In the genomic region with DNA sequence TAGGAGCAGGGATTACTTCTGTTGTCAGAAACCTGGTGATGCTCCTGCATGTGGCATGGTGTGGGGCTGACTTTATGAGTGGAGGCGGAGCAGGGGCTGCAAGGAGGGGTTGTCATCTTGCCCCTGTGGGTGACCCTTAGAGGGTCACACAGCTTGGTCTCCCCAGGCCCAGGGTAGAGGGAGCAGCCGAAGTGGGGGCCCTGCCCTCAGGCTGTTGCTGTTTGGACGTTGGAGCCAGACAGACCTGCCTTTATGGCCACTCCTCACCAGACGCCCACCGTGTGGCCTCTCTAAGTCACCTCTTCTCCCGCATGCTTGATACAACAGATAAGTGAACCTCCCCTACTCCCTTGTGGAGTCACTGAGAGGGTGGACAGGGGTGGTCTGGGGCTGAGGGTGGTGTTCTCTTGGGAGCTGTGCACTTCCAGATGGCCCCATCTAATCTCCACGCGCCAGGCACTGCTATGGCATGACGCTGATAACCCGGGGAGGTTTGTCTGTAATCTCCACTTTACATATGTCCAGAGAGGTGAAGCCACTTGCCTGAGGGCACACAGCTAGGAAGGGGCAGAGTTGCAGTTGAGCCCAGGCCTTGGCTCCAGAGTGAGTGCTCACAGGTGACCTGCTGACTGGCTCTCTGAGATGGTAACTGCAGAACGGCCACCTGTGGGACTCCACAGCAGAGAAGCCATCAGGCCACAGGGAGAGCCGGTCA, we compare ENCODE assay signal across 15 cellular contexts. TPM values are rescaled to one million over a fixed set of nuclear protein-coding genes. Genes with fewer than 3 reads are reported as not detected.
DNase-seq lines count a peak whose midpoint lies in the region; ATAC-seq and TF ChIP-seq lines count a peak whose summit lies in the region.
"Had no signal": no experiment of that assay in that cellular context is flagged by ENCODE, and none has a peak within 500 bp of the region (broad histone marks: within the 10 kb centered on the region; RNA-seq: fewer than 3 reads in every experiment).

No MANE protein-coding gene starts in this region.

- H3K27ac ChIP-seq in right atrium auricular region, result peak overlapping the region; percentile 73 to 77
- H3K27ac ChIP-seq in stomach smooth muscle (ENCODE audit: low read length), result peak overlapping the region; percentile 76
- H3K27ac ChIP-seq: left lung, pancreas had no signal

- no peaks in the 10 kb centered on the region for H3K9me3 ChIP-seq in right atrium auricular region
- no peaks in the 10 kb centered on the region for H3K9me3 ChIP-seq in stomach smooth muscle (ENCODE audit: control insufficient read depth in 2 of 2, low read length in 2 of 2)
- H3K9me3 ChIP-seq in HAP-1, result peaks cover 8% of the 10 kb centered on the region; the same call in 1 of the 2 replicates
- H3K9me3 ChIP-seq: left lung, pancreas had no signal

- DNase-seq in right atrium auricular region (ENCODE audit: low spot score), result no peak
- no peak for DNase-seq in cardiac septum (ENCODE audit: low spot score)
- DNase-seq in memory B cell (ENCODE audit: low spot score in 2 of 2), result no peak
- DNase-seq in HAP-1 (ENCODE audit: low spot score in 2 of 2), result no peak
- DNase-seq in C1 segment of cervical spinal cord (lab: John Stamatoyannopoulos, UW), result no peak
- DNase-seq: activated T-cell treated with anti-CD3 and anti-CD28 coated beads for 4 hours; head of caudate nucleus; Kasumi-1; NCI-H1694 treated with DMSO at 0.1 percent for 48 hours; stimulated activated CD4-positive, alpha-beta T cell treated with anti-CD3 and anti-CD28 coated beads, Interleukin-15, amount 100 ng/mL, for 24 hours had no signal

- no peak for TF ChIP-seq CTCF in right atrium auricular region (IDR thresholded peaks at IDR 0.05)

- H3K36me3 Mint-ChIP-seq in activated T-helper 17 cell treated with anti-CD3 and anti-CD28 coated beads, Interleukin-2, amount 50 U/mL, for 72 hours (ENCODE audit: low read depth), result peaks cover 68% of the 10 kb centered on the region
- H3K36me3 Mint-ChIP-seq in memory B cell, result peaks cover 10% of the 10 kb centered on the region

- peaks cover 3% of the 10 kb centered on the region for H3K27me3 Mint-ChIP-seq in activated T-helper 17 cell treated with anti-CD3 and anti-CD28 coated beads, Interleukin-2, amount 50 U/mL, for 72 hours
- H3K27me3 Mint-ChIP-seq in memory B cell, result no peaks in the 10 kb centered on the region

- no peaks in the 10 kb centered on the region for H3K9me3 Mint-ChIP-seq in activated T-helper 17 cell treated with anti-CD3 and anti-CD28 coated beads, Interleukin-2, amount 50 U/mL, for 72 hours
- no peaks in the 10 kb centered on the region for H3K9me3 Mint-ChIP-seq in memory B cell

- intact Hi-C loops in cardiac septum (cut with DNase I), result no loop called here

- H3K4me1 ChIP-seq in right atrium auricular region, result peaks cover 0 to 59% of the 10 kb centered on the region in 2 donors
- H3K4me1 ChIP-seq in stomach smooth muscle (ENCODE audit: control insufficient read depth, insufficient read depth, low read length), result peaks cover 50% of the 10 kb centered on the region
- no peaks in the 10 kb centered on the region for H3K4me1 ChIP-seq in HAP-1

- H3K27me3 ChIP-seq in right atrium auricular region, result no peaks in the 10 kb centered on the region
- H3K27me3 ChIP-seq in stomach smooth muscle (ENCODE audit: control insufficient read depth in 1 of 2, insufficient read depth in 2 of 2, low read length in 2 of 2), result peaks cover 0 to 6% of the 10 kb centered on the region in 2 donors
- no peaks in the 10 kb centered on the region for H3K27me3 ChIP-seq in HAP-1 (ENCODE audit: low read depth)
- H3K27me3 ChIP-seq: pancreas had no signal

- H3K4me1 Mint-ChIP-seq in activated T-helper 17 cell treated with anti-CD3 and anti-CD28 coated beads, Interleukin-2, amount 50 U/mL, for 72 hours, result peaks cover 13% of the 10 kb centered on the region
- peaks cover 30% of the 10 kb centered on the region for H3K4me1 Mint-ChIP-seq in memory B cell

- no peak overlapping the region for H3K4me3 ChIP-seq in right atrium auricular region
- H3K4me3 ChIP-seq in stomach smooth muscle (ENCODE audit: low read length in 2 of 2), result no peak overlapping the region
- H3K4me3 ChIP-seq in HAP-1, result no peak overlapping the region
- H3K4me3 ChIP-seq: left lung, pancreas had no signal

- in situ Hi-C loops in HAP-1 (cut with MboI; ENCODE audit: low sequenced_read_pairs), result no loop called here

- no peak for ATAC-seq in activated T-helper 17 cell treated with anti-CD3 and anti-CD28 coated beads, Interleukin-2, amount 50 U/mL, for 72 hours (replicated peaks)
- ATAC-seq in memory B cell (ENCODE audit: low read depth) (no peak), GM21576 (IDR thresholded peaks at IDR 0.05; ENCODE audit: unreplicated experiment) (no peak)

- peak overlapping the region in 1 of 2 donors; percentile 29 for H3K9ac ChIP-seq in stomach smooth muscle (ENCODE audit: low read length in 2 of 2)

- H3K36me3 ChIP-seq in right atrium auricular region, result peaks cover 13% of the 10 kb centered on the region
- H3K36me3 ChIP-seq in stomach smooth muscle (ENCODE audit: control insufficient read depth in 2 of 2, insufficient read depth in 2 of 2, low read length in 2 of 2), result peaks cover 11 to 24% of the 10 kb centered on the region in 2 donors
- peaks cover 10% of the 10 kb centered on the region for H3K36me3 ChIP-seq in HAP-1 (replicated peaks)

- H3K27ac Mint-ChIP-seq in activated T-helper 17 cell treated with anti-CD3 and anti-CD28 coated beads, Interleukin-2, amount 50 U/mL, for 72 hours, result peak overlapping the region; percentile 12
- H3K27ac Mint-ChIP-seq in memory B cell, result peak overlapping the region; percentile 3

- no peak overlapping the region for H3K4me3 Mint-ChIP-seq in activated T-helper 17 cell treated with anti-CD3 and anti-CD28 coated beads, Interleukin-2, amount 50 U/mL, for 72 hours
- H3K4me3 Mint-ChIP-seq in memory B cell, result no peak overlapping the region

RNA-seq across cellular contexts. Expression of gene MAP2K3, which starts 10.0 kb away (rescaled TPM):
- 10 to 100 TPM; 37.8 to 43.8 TPM for total RNA-seq in right atrium auricular region
- 70.5 TPM for total RNA-seq in cardiac septum
- total RNA-seq in activated T-helper 17 cell treated with anti-CD3 and anti-CD28 coated beads, Interleukin-2, amount 50 U/mL, for 72 hours, result 100 to 1,000 TPM; 107 to 112 TPM

RNA-seq across cellular contexts. Expression of gene NATD1, which starts 41.3 kb away (rescaled TPM):
- total RNA-seq in right atrium auricular region (10 to 100 TPM; 15.4 to 17.0 TPM), cardiac septum (14.4 TPM)
- 1 to 10 TPM; 1.8 to 2.3 TPM for total RNA-seq in activated T-helper 17 cell treated with anti-CD3 and anti-CD28 coated beads, Interleukin-2, amount 50 U/mL, for 72 hours
